ENCODE assay signal across 24 cellular contexts in genomic region chr21:34970126-34970525, GRCh38.
A peak's percentile ranks its signal among the peaks of the same experiment; 100 is the strongest.
DNase-seq lines count a peak whose midpoint lies in the region; ATAC-seq and TF ChIP-seq lines count a peak whose summit lies in the region.
"Had no signal": no experiment of that assay in that cellular context is flagged by ENCODE, and none has a peak within 500 bp of the region (broad histone marks: within the 10 kb centered on the region; RNA-seq: fewer than 3 reads in every experiment).

No MANE protein-coding gene starts in this region.

- no peaks in the 10 kb centered on the region for H3K9me3 Mint-ChIP-seq in T-helper 2 cell treated with Interferon-gamma antibody and Interleukin-4, amounts not matched to agents 5 μg/mL and 100 μg/mL, for 36 hours
- H3K9me3 Mint-ChIP-seq in T-cell = no peaks in the 10 kb centered on the region
- no peaks in the 10 kb centered on the region for H3K9me3 Mint-ChIP-seq in HFFc6

- H3K36me3 Mint-ChIP-seq in T-helper 2 cell treated with Interferon-gamma antibody and Interleukin-4, amounts not matched to agents 5 μg/mL and 100 μg/mL, for 36 hours (ENCODE audit: low read depth) = peaks cover 50% of the 10 kb centered on the region
- H3K36me3 Mint-ChIP-seq in T-cell = peaks cover 30% of the 10 kb centered on the region
- H3K36me3 Mint-ChIP-seq in HFFc6 (ENCODE audit: low read depth) = peaks cover 13% of the 10 kb centered on the region

- ATAC-seq in T-cell (replicated peaks in 1 of 4) (no peak), HG03025 (IDR thresholded peaks at IDR 0.05; ENCODE audit: low FRiP score, unreplicated experiment) (no peak), heart right ventricle (no peak)
- ATAC-seq: A549 had no signal

- no peak overlapping the region for H3K4me3 ChIP-seq in heart right ventricle
- H3K4me3 ChIP-seq: A549, lower lobe of right lung, smooth muscle cell, upper lobe of left lung had no signal

- H3K27ac ChIP-seq in heart right ventricle = no peak overlapping the region
- H3K27ac ChIP-seq: A549, lower lobe of right lung, VCaP had no signal

- CTCF ChIA-PET in T-cell (lab: Charles Lee) = no interaction called here

- H3K4me1 ChIP-seq in heart right ventricle = peaks cover 0 to 49% (median 0%) of the 10 kb centered on the region in 9 donors

- WGBS in heart right ventricle, 2 donors = 65 to 68% methylated on average over 2 of the region's 2 CpGs

- no peaks in the 10 kb centered on the region for H3K27me3 Mint-ChIP-seq in T-helper 2 cell treated with Interferon-gamma antibody and Interleukin-4, amounts not matched to agents 5 μg/mL and 100 μg/mL, for 36 hours (ENCODE audit: low read depth)
- no peaks in the 10 kb centered on the region for H3K27me3 Mint-ChIP-seq in T-cell
- no peaks in the 10 kb centered on the region for H3K27me3 Mint-ChIP-seq in HFFc6 (ENCODE audit: insufficient read depth)

- intact Hi-C loops in heart right ventricle (cut with DNase I) = no loop called here

- no peak for DNase-seq in T-helper 2 cell treated with Interferon-gamma antibody and Interleukin-4, amounts not matched to agents 5 μg/mL and 100 μg/mL, for 36 hours (ENCODE audit: low spot score)
- DNase-seq in T-helper 2 cell = no peak
- DNase-seq in CD1c-positive myeloid dendritic cell (ENCODE audit: extremely low spot score) = peak; percentile 31
- DNase-seq in T-cell = no peak
- DNase-seq in fibroblast of gingiva (ENCODE audit: low read depth) = peak; percentile 45
- no peak for DNase-seq in heart right ventricle
- DNase-seq in HFFc6 = no peak
- DNase-seq: activated effector memory CD4-positive, alpha-beta T cell treated with anti-CD3 and anti-CD28 coated beads, Interleukin-2, amount 50 U/mL, for 16 hours; anterior cingulate cortex; DMS153; GDM1; hypothalamus; islet precursor cell; lower lobe of right lung; NCI-H2227 treated with DMSO at 0.1 percent for 48 hours; NCI-H748 treated with DMSO at 0.1 percent for 48 hours; SHP77; stimulated activated CD4-positive, alpha-beta T cell treated with anti-CD3 and anti-CD28 coated beads, Interleukin-2, amount 100 ng/mL, for 48 hours; SW 1271; upper lobe of left lung had no signal

- no peaks in the 10 kb centered on the region for H3K9me3 ChIP-seq in heart right ventricle
- H3K9me3 ChIP-seq: A549, lower lobe of right lung, upper lobe of left lung had no signal

- no peak for TF ChIP-seq CTCF in heart right ventricle (IDR thresholded peaks at IDR 0.05)
- no peak for TF ChIP-seq CTCF in HFFc6 (IDR thresholded peaks at IDR 0.05)

- H3K4me3 Mint-ChIP-seq in T-helper 2 cell treated with Interferon-gamma antibody and Interleukin-4, amounts not matched to agents 5 μg/mL and 100 μg/mL, for 36 hours = peak overlapping the region; percentile 84
- H3K4me3 Mint-ChIP-seq in T-cell = peak overlapping the region in 1 of 3 donors; percentile 75
- H3K4me3 Mint-ChIP-seq in HFFc6 = no peak overlapping the region

- peak overlapping the region; percentile 79 for H3K27ac Mint-ChIP-seq in T-helper 2 cell treated with Interferon-gamma antibody and Interleukin-4, amounts not matched to agents 5 μg/mL and 100 μg/mL, for 36 hours
- H3K27ac Mint-ChIP-seq in T-cell (peak overlapping the region; percentile 91 to 95), HFFc6 (no peak overlapping the region)

- peaks cover 86% of the 10 kb centered on the region for H3K4me1 Mint-ChIP-seq in T-helper 2 cell treated with Interferon-gamma antibody and Interleukin-4, amounts not matched to agents 5 μg/mL and 100 μg/mL, for 36 hours (ENCODE audit: low read depth)
- H3K4me1 Mint-ChIP-seq in T-cell (peaks cover 94 to 97% (median 96%) of the 10 kb centered on the region in 3 donors), HFFc6 (ENCODE audit: low read depth) (peaks cover 82% of the 10 kb centered on the region)

- POLR2A ChIA-PET in T-cell (lab: Charles Lee) = interaction anchor here in 1 of 2 donors (0.6 kb wide), 1 partner anchor 42 kb away, joined by 6 read pairs; no protein-coding TSS in a partner anchor

- H3K36me3 ChIP-seq in heart right ventricle = no peaks in the 10 kb centered on the region
- H3K36me3 ChIP-seq: lower lobe of right lung, upper lobe of left lung had no signal

- H3K27me3 ChIP-seq in heart right ventricle = peaks cover 0 to 14% (median 0%) of the 10 kb centered on the region in 7 donors
- H3K27me3 ChIP-seq: upper lobe of left lung had no signal

Comparison
In these comparisons a context has a peak if more than half of its experiments do, and no peak if none do; other contexts are left out.
1. DNase-seq: peak in CD1c-positive myeloid dendritic cell (single experiment) and fibroblast of gingiva (single experiment); none in T-helper 2 cell treated with Interferon-gamma antibody and Interleukin-4, amounts not matched to agents 5 μg/mL and 100 μg/mL, for 36 hours (single experiment), T-helper 2 cell (0 of 5), T-cell (0 of 34), heart right ventricle (0 of 2) and HFFc6 (single experiment).